ENCODE assay signal across 1 cellular context in the genomic region with DNA sequence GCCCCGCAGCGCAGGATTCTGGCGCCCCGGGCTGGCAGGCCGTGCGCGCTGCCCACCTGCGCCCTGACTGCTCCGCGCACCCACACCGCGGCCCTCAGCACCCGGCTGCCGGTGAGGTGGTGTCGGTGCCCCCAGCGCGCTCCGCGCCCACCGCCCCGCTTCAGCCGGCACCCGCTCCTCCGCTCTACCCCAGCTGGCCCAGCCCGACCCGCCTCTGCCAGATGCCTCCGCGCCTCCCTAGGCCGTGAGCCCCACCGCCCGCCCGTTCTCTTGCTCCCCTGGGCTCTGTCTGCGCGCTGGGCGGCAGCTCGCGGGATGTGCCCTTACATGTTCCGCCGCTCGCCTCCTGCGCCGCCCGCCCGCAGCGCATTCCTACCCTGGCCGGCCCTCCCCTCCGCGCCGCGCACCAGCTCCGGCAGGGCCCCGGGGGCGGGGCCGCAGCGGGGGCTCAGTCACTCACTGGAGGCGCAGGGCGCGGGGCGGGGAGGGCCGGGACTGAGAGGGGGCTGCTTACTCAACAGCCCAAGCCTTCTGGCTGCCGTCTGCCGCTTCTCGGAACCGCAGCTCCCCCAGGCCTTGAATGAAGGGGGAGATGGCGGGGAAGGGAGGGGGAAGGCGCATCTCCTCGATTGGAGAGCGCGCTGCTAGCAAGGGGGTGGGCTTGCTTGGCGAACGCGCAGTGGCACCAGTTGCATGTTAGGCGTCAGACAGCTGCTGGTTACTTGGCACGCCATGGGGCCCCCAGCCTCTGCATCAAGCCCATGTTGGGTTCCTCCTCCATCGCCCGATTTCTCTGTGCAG.
TF ChIP-seq lines count a peak whose summit lies in the region.

A gene (minus strand): TSS at position 345 of the 801 bp plus-strand sequence. CDS start 402 bp downstream, outside the sequence.

TF ChIP-seq in GM12878, 131 proteins besides CTCF, POLR2A, EP300 and RAD21 (continued from another document and continues in another):
- TF ChIP-seq POU2F2 (IDR thresholded peaks at IDR 0.05; ENCODE audit: borderline replicate concordance, low read depth, low read length) = peak; percentile 23; the same call in 1 of the 3 replicates
- peak; percentile 56; the same call in 1 of the 2 replicates for TF ChIP-seq TCF12 (IDR thresholded peaks at IDR 0.05; ENCODE audit: low read depth, low read length)
- no peak for TF ChIP-seq EED (IDR thresholded peaks at IDR 0.05; ENCODE audit: low read depth)
- peak; percentile 49; the same call in 1 of the 2 replicates for TF ChIP-seq NR2F1 (conservative IDR thresholded peaks at IDR 0.05)
- TF ChIP-seq, protein P1, sequence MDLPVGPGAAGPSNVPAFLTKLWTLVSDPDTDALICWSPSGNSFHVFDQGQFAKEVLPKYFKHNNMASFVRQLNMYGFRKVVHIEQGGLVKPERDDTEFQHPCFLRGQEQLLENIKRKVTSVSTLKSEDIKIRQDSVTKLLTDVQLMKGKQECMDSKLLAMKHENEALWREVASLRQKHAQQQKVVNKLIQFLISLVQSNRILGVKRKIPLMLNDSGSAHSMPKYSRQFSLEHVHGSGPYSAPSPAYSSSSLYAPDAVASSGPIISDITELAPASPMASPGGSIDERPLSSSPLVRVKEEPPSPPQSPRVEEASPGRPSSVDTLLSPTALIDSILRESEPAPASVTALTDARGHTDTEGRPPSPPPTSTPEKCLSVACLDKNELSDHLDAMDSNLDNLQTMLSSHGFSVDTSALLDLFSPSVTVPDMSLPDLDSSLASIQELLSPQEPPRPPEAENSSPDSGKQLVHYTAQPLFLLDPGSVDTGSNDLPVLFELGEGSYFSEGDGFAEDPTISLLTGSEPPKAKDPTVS (IDR thresholded peaks at IDR 0.05; ENCODE audit: low read depth, low read length) = no peak
- no peak for TF ChIP-seq SMAD5 (IDR thresholded peaks at IDR 0.05; ENCODE audit: low read depth)
- TF ChIP-seq BHLHE40 (IDR thresholded peaks at IDR 0.05; ENCODE audit: borderline replicate concordance in 1 of 2, low read depth in 2 of 2, low read length in 1 of 2) = peak; percentile 23 to 24; a peak in 1 of 4 replicates
- TF ChIP-seq LARP7 (IDR thresholded peaks at IDR 0.05) = peak; percentile 93
- peak in 1 of 2 experiments; percentile 48; a peak in 1 of 3 replicates for TF ChIP-seq EGR1 (IDR thresholded peaks at IDR 0.05; ENCODE audit: borderline replicate concordance in 1 of 2, low read depth in 2 of 2, low read length in 2 of 2)
- TF ChIP-seq, protein P2, sequence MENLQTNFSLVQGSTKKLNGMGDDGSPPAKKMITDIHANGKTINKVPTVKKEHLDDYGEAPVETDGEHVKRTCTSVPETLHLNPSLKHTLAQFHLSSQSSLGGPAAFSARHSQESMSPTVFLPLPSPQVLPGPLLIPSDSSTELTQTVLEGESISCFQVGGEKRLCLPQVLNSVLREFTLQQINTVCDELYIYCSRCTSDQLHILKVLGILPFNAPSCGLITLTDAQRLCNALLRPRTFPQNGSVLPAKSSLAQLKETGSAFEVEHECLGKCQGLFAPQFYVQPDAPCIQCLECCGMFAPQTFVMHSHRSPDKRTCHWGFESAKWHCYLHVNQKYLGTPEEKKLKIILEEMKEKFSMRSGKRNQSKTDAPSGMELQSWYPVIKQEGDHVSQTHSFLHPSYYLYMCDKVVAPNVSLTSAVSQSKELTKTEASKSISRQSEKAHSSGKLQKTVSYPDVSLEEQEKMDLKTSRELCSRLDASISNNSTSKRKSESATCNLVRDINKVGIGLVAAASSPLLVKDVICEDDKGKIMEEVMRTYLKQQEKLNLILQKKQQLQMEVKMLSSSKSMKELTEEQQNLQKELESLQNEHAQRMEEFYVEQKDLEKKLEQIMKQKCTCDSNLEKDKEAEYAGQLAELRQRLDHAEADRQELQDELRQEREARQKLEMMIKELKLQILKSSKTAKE (IDR thresholded peaks at IDR 0.05; ENCODE audit: low read depth, poor library complexity, severe bottlenecking) = no peak
- TF ChIP-seq DPF2 (IDR thresholded peaks at IDR 0.05) = peak; percentile 77
- no peak for TF ChIP-seq MXI1 (IDR thresholded peaks at IDR 0.05; ENCODE audit: low read depth, low read length)
- no peak for TF ChIP-seq MYC (IDR thresholded peaks at IDR 0.05; ENCODE audit: insufficient read depth, insufficient read length, insufficient replicate concordance, low read length, severe bottlenecking)
- TF ChIP-seq, protein P3, sequence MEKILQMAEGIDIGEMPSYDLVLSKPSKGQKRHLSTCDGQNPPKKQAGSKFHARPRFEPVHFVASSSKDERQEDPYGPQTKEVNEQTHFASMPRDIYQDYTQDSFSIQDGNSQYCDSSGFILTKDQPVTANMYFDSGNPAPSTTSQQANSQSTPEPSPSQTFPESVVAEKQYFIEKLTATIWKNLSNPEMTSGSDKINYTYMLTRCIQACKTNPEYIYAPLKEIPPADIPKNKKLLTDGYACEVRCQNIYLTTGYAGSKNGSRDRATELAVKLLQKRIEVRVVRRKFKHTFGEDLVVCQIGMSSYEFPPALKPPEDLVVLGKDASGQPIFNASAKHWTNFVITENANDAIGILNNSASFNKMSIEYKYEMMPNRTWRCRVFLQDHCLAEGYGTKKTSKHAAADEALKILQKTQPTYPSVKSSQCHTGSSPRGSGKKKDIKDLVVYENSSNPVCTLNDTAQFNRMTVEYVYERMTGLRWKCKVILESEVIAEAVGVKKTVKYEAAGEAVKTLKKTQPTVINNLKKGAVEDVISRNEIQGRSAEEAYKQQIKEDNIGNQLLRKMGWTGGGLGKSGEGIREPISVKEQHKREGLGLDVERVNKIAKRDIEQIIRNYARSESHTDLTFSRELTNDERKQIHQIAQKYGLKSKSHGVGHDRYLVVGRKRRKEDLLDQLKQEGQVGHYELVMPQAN (conservative IDR thresholded peaks at IDR 0.05) = 0 out of 2 replicates have a peak, but pooled peaks have one; percentile 68
- TF ChIP-seq IKZF1 (conservative IDR thresholded peaks at IDR 0.05) = peak; percentile 82
- TF ChIP-seq, protein P4, sequence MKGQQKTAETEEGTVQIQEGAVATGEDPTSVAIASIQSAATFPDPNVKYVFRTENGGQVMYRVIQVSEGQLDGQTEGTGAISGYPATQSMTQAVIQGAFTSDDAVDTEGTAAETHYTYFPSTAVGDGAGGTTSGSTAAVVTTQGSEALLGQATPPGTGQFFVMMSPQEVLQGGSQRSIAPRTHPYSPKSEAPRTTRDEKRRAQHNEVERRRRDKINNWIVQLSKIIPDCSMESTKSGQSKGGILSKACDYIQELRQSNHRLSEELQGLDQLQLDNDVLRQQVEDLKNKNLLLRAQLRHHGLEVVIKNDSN (IDR thresholded peaks at IDR 0.05; ENCODE audit: borderline replicate concordance, extremely low read length, insufficient read depth, low read depth, low read length) = no peak
- peak; percentile 31; the same call in 1 of the 2 replicates for TF ChIP-seq RB1 (IDR thresholded peaks at IDR 0.05; ENCODE audit: borderline replicate concordance)
- TF ChIP-seq, protein P5, sequence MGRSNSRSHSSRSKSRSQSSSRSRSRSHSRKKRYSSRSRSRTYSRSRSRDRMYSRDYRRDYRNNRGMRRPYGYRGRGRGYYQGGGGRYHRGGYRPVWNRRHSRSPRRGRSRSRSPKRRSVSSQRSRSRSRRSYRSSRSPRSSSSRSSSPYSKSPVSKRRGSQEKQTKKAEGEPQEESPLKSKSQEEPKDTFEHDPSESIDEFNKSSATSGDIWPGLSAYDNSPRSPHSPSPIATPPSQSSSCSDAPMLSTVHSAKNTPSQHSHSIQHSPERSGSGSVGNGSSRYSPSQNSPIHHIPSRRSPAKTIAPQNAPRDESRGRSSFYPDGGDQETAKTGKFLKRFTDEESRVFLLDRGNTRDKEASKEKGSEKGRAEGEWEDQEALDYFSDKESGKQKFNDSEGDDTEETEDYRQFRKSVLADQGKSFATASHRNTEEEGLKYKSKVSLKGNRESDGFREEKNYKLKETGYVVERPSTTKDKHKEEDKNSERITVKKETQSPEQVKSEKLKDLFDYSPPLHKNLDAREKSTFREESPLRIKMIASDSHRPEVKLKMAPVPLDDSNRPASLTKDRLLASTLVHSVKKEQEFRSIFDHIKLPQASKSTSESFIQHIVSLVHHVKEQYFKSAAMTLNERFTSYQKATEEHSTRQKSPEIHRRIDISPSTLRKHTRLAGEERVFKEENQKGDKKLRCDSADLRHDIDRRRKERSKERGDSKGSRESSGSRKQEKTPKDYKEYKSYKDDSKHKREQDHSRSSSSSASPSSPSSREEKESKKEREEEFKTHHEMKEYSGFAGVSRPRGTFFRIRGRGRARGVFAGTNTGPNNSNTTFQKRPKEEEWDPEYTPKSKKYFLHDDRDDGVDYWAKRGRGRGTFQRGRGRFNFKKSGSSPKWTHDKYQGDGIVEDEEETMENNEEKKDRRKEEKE (IDR thresholded peaks at IDR 0.05) = no peak; the same call in 1 of the 2 replicates
- TF ChIP-seq NR2C2 (IDR thresholded peaks at IDR 0.05; ENCODE audit: borderline replicate concordance, control insufficient read depth, insufficient read length, low read depth) = no peak
- TF ChIP-seq, protein P6, sequence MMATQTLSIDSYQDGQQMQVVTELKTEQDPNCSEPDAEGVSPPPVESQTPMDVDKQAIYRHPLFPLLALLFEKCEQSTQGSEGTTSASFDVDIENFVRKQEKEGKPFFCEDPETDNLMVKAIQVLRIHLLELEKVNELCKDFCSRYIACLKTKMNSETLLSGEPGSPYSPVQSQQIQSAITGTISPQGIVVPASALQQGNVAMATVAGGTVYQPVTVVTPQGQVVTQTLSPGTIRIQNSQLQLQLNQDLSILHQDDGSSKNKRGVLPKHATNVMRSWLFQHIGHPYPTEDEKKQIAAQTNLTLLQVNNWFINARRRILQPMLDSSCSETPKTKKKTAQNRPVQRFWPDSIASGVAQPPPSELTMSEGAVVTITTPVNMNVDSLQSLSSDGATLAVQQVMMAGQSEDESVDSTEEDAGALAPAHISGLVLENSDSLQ (IDR thresholded peaks at IDR 0.05) = peak; percentile 46
- TF ChIP-seq HDAC6 (IDR thresholded peaks at IDR 0.05; ENCODE audit: unreplicated experiment) = peak; percentile 89
- TF ChIP-seq CHD4 (IDR thresholded peaks at IDR 0.05) = no peak
- TF ChIP-seq RFX5 (IDR thresholded peaks at IDR 0.05; ENCODE audit: low read depth, low read length) = no peak
- TF ChIP-seq, protein P7, sequence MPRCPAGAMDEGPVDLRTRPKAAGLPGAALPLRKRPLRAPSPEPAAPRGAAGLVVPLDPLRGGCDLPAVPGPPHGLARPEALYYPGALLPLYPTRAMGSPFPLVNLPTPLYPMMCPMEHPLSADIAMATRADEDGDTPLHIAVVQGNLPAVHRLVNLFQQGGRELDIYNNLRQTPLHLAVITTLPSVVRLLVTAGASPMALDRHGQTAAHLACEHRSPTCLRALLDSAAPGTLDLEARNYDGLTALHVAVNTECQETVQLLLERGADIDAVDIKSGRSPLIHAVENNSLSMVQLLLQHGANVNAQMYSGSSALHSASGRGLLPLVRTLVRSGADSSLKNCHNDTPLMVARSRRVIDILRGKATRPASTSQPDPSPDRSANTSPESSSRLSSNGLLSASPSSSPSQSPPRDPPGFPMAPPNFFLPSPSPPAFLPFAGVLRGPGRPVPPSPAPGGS (IDR thresholded peaks at IDR 0.05; ENCODE audit: borderline replicate concordance, insufficient read depth, low read depth, low read length, poor library complexity, severe bottlenecking) = no peak
- no peak for TF ChIP-seq SP1 (IDR thresholded peaks at IDR 0.05; ENCODE audit: low read depth, low read length)
- TF ChIP-seq HDAC2 (IDR thresholded peaks at IDR 0.05) = no peak
- no peak for TF ChIP-seq TCF3 (IDR thresholded peaks at IDR 0.05; ENCODE audit: borderline replicate concordance, insufficient read depth, low read depth, low read length)
- TF ChIP-seq GATAD2B (conservative IDR thresholded peaks at IDR 0.05; ENCODE audit: low read depth) = peak; percentile 91
- TF ChIP-seq SMARCA5 (IDR thresholded peaks at IDR 0.05) = peak; percentile 61; the same call in 1 of the 2 replicates
- TF ChIP-seq STAT3 (IDR thresholded peaks at IDR 0.05; ENCODE audit: low read depth, low read length) = no peak
- TF ChIP-seq, protein P8, sequence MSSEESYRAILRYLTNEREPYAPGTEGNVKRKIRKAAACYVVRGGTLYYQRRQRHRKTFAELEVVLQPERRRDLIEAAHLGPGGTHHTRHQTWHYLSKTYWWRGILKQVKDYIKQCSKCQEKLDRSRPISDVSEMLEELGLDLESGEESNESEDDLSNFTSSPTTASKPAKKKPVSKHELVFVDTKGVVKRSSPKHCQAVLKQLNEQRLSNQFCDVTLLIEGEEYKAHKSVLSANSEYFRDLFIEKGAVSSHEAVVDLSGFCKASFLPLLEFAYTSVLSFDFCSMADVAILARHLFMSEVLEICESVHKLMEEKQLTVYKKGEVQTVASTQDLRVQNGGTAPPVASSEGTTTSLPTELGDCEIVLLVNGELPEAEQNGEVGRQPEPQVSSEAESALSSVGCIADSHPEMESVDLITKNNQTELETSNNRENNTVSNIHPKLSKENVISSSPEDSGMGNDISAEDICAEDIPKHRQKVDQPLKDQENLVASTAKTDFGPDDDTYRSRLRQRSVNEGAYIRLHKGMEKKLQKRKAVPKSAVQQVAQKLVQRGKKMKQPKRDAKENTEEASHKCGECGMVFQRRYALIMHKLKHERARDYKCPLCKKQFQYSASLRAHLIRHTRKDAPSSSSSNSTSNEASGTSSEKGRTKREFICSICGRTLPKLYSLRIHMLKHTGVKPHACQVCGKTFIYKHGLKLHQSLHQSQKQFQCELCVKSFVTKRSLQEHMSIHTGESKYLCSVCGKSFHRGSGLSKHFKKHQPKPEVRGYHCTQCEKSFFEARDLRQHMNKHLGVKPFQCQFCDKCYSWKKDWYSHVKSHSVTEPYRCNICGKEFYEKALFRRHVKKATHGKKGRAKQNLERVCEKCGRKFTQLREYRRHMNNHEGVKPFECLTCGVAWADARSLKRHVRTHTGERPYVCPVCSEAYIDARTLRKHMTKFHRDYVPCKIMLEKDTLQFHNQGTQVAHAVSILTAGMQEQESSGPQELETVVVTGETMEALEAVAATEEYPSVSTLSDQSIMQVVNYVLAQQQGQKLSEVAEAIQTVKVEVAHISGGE (CRISPR knock-in tag; IDR thresholded peaks at IDR 0.05) = 0 out of 2 replicates have a peak, but pooled peaks have one; percentile 18
- TF ChIP-seq ZNF384 (IDR thresholded peaks at IDR 0.05; ENCODE audit: borderline replicate concordance, low read depth, low read length) = no peak
- 0 out of 2 replicates have a peak, but pooled peaks have one; percentile 37 for TF ChIP-seq TARDBP (IDR thresholded peaks at IDR 0.05; ENCODE audit: borderline replicate concordance)
- TF ChIP-seq BACH1 (IDR thresholded peaks at IDR 0.05; ENCODE audit: borderline replicate concordance) = peak; percentile 65
- TF ChIP-seq HCFC1 (IDR thresholded peaks at IDR 0.05; ENCODE audit: low read length) = 0 out of 2 replicates have a peak, but pooled peaks have one; percentile 18
- no peak for TF ChIP-seq ETV6 (conservative IDR thresholded peaks at IDR 0.05 in 1 of 2, IDR thresholded peaks at IDR 0.05 in 1 of 2; ENCODE audit: borderline replicate concordance in 1 of 2, low read depth in 1 of 2)
- TF ChIP-seq POLR2AphosphoS5 (IDR thresholded peaks at IDR 0.05; ENCODE audit: low read length) = peak; percentile 41; the same call in 1 of the 2 replicates
- 0 out of 2 replicates have a peak, but pooled peaks have one; percentile 9 for TF ChIP-seq ZSCAN29 (IDR thresholded peaks at IDR 0.05)
- no peak for TF ChIP-seq TBL1XR1 (IDR thresholded peaks at IDR 0.05; ENCODE audit: low read depth, low read length)
- no peak for TF ChIP-seq SMAD1 (IDR thresholded peaks at IDR 0.05; ENCODE audit: low read depth, partially characterized antibody)
